In the genomic region with DNA sequence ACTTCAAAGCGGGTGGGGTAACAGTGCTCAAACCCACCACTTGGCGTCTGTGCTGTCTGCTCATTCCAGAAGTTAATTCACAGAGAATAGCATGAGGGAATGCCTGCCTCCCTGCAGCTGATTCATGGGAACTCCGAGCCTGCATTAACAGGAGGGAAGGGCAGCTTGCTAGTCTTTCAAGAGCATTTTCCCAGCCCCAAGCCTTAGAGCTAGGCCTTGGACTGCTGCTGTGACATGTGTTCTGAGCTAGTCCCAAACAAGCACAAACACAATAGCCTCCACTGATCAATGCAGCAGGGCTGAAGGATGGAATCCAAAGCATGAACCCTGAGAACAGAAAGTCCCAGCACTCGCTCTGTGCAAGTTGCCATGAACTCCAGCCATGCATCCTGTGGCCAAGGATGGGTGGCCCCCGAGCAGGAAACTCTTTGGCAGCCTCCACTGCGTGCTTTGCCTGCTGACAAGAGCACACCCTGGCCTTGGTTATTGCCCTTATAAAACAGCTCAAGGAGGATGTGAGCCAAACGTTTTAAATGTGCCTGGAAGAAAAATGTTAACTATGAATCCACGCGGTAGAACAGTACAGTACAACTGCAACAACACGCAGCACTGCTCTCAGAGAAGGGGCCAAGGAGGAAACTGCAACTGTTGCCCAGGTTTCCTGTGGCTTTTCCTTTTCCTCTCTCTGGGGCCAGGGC, we compare ENCODE assay signal across 1 cellular context.
TF ChIP-seq lines count a peak whose summit lies in the region.

No MANE protein-coding gene starts in this region.

TF ChIP-seq in K562, 482 proteins besides CTCF, POLR2A, EP300 and RAD21 (continued from another document):
- TF ChIP-seq, protein P1, sequence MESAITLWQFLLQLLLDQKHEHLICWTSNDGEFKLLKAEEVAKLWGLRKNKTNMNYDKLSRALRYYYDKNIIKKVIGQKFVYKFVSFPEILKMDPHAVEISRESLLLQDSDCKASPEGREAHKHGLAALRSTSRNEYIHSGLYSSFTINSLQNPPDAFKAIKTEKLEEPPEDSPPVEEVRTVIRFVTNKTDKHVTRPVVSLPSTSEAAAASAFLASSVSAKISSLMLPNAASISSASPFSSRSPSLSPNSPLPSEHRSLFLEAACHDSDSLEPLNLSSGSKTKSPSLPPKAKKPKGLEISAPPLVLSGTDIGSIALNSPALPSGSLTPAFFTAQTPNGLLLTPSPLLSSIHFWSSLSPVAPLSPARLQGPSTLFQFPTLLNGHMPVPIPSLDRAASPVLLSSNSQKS (CRISPR knock-in tag; IDR thresholded peaks at IDR 0.05), result no peak
- TF ChIP-seq MAFF (IDR thresholded peaks at IDR 0.05; ENCODE audit: low read length), result no peak
